ENCODE assay signal across 17 cellular contexts in the genomic region with DNA sequence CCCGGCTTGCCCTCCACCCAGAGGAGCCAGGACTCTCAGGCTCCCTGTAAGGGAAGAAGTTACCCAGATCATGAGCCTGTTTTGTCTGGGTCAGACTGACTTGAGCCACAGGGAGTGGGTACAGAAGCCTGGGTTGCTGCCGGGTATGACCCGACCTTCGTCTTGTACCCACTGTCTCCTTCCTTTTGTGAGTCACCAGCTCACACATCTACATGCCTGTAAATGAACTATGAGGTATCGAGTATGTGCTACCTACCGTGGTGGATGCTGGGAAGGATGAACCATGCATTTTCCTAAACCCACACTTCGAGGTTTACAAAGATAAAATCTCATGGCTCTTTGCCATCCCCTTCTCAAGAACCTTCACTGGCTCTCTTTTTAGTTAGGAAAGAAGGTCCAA. TPM values are rescaled to one million over a fixed set of nuclear protein-coding genes. Genes with fewer than 3 reads are reported as not detected.
DNase-seq lines count a peak whose midpoint lies in the region; ATAC-seq and TF ChIP-seq lines count a peak whose summit lies in the region.
"Had no signal": no experiment of that assay in that cellular context is flagged by ENCODE, and none has a peak within 500 bp of the region (broad histone marks: within the 10 kb centered on the region; RNA-seq: fewer than 3 reads in every experiment).

No MANE protein-coding gene starts in this region.

- H3K27me3 ChIP-seq in breast epithelium = no peaks in the 10 kb centered on the region
- H3K27me3 ChIP-seq in parathyroid adenoma (ENCODE audit: control insufficient read depth, insufficient read depth, low read length) = no peaks in the 10 kb centered on the region

- H3K9me3 ChIP-seq in breast epithelium (no peaks in the 10 kb centered on the region), parathyroid adenoma (ENCODE audit: control insufficient read depth, low read length) (no peaks in the 10 kb centered on the region)

- H3K36me3 ChIP-seq in breast epithelium = no peaks in the 10 kb centered on the region
- H3K36me3 ChIP-seq in parathyroid adenoma (ENCODE audit: control insufficient read depth, insufficient read depth, low read length) = no peaks in the 10 kb centered on the region

- intact Hi-C loops in breast epithelium (cut with DNase I; ENCODE audit: low total_unique reads) = no loop called here

- TF ChIP-seq CTCF in breast epithelium (IDR thresholded peaks at IDR 0.05) (no peak), parathyroid adenoma (IDR thresholded peaks at IDR 0.05) (no peak)

- H3K4me3 ChIP-seq in breast epithelium = no peak overlapping the region
- no peak overlapping the region for H3K4me3 ChIP-seq in parathyroid adenoma (ENCODE audit: low read depth, low read length)

- H2AFZ ChIP-seq in parathyroid adenoma = peak overlapping the region; percentile 15

- H3K4me2 ChIP-seq in parathyroid adenoma (ENCODE audit: low read length) = no peak overlapping the region

- peak; percentile 49 to 55 for ATAC-seq in activated T-cell treated with anti-CD3 and anti-CD28 coated beads, Interleukin-2, amount 50 U/mL, for 72 hours (replicated peaks in 1 of 2)
- ATAC-seq: Right ventricle myocardium inferior had no signal

- H3K4me1 ChIP-seq in breast epithelium (peaks cover 0 to 2% of the 10 kb centered on the region in 2 donors), parathyroid adenoma (peaks cover 15% of the 10 kb centered on the region)

- DNase-seq in activated T-cell treated with anti-CD3 and anti-CD28 coated beads, Interleukin-2, amount 50 U/mL, for 72 hours = no peak
- DNase-seq in activated T-cell treated with anti-CD3 and anti-CD28 coated beads, Interleukin-2, amount 50 U/mL, for 1 hour = no peak
- DNase-seq in OCI-M1 (lab: John Stamatoyannopoulos, UW) (peak; percentile 13), breast epithelium (ENCODE audit: low spot score in 2 of 2) (no peak), CD1c-positive myeloid dendritic cell (ENCODE audit: extremely low spot score) (no peak), NK-92 (lab: John Stamatoyannopoulos, UW; ENCODE audit: unreplicated experiment) (no peak)
- DNase-seq in activated CD4-positive, CD25-positive, alpha-beta regulatory T cell (lab: John Stamatoyannopoulos, UW) = no peak
- DNase-seq: GDM1, NCI-H1092 treated with DMSO at 0.1 percent for 48 hours, NCI-H1436 treated with DMSO at 0.1 percent for 48 hours, NCI-H2029 treated with DMSO at 0.1 percent for 48 hours, NCI-H345, NCI-H524, NCI-H774 had no signal

- no peak overlapping the region for H3K9ac ChIP-seq in parathyroid adenoma

- no peak for TF ChIP-seq POLR2A in breast epithelium (IDR thresholded peaks at IDR 0.05)

- no peak overlapping the region for H3K27ac Mint-ChIP-seq in activated T-cell treated with anti-CD3 and anti-CD28 coated beads, Interleukin-2, amount 50 U/mL, for 72 hours

- no peaks in the 10 kb centered on the region for H3K36me3 Mint-ChIP-seq in activated T-cell treated with anti-CD3 and anti-CD28 coated beads, Interleukin-2, amount 50 U/mL, for 72 hours (ENCODE audit: insufficient read depth in 2 of 2)

- H3K79me2 ChIP-seq in parathyroid adenoma = no peaks in the 10 kb centered on the region

- no peak overlapping the region for H3K4me3 Mint-ChIP-seq in activated T-cell treated with anti-CD3 and anti-CD28 coated beads, Interleukin-2, amount 50 U/mL, for 72 hours

- H3K27ac ChIP-seq in breast epithelium = peak overlapping the region; percentile 26 to 71
- no peak overlapping the region for H3K27ac ChIP-seq in parathyroid adenoma
- H3K27ac ChIP-seq: C4-2B had no signal

- H3K9me3 Mint-ChIP-seq in activated T-cell treated with anti-CD3 and anti-CD28 coated beads, Interleukin-2, amount 50 U/mL, for 72 hours = no peaks in the 10 kb centered on the region

- H3K27me3 Mint-ChIP-seq in activated T-cell treated with anti-CD3 and anti-CD28 coated beads, Interleukin-2, amount 50 U/mL, for 72 hours (ENCODE audit: low read depth) = peaks cover 27% of the 10 kb centered on the region

- peaks cover 57% of the 10 kb centered on the region for H3K4me1 Mint-ChIP-seq in activated T-cell treated with anti-CD3 and anti-CD28 coated beads, Interleukin-2, amount 50 U/mL, for 72 hours (ENCODE audit: low read depth)

RNA-seq across cellular contexts. Expression of gene CACNA1D, which starts 56.9 kb away (rescaled TPM):
- 1 to 10 TPM in 1 of 2 donors, under 1 TPM in 1; 0.82 to 1.9 TPM for total RNA-seq in activated T-cell treated with anti-CD3 and anti-CD28 coated beads, Interleukin-2, amount 50 U/mL, for 72 hours
- 10 to 100 TPM in 2 of 3 donors, under 1 TPM in 1; 0.96 to 50.3 (median 32.1) TPM for total RNA-seq in breast epithelium
